In genomic region chr2:143901185-143901842, GRCh38 we compare ENCODE assay signal across 8 cellular contexts.
DNase-seq lines count a peak whose midpoint lies in the region; ATAC-seq and TF ChIP-seq lines count a peak whose summit lies in the region.

No MANE protein-coding gene starts in this region.

- H3K36me3 ChIP-seq in fibroblast of lung (ENCODE audit: control insufficient read depth, insufficient read depth, low read length) (no peaks in the 10 kb centered on the region), neural progenitor cell (no peaks in the 10 kb centered on the region)

- H3K4me3 Mint-ChIP-seq in neural progenitor cell: no peak overlapping the region

- H3K27me3 ChIP-seq in fibroblast of lung (ENCODE audit: control insufficient read depth, insufficient read depth, low read length): no peaks in the 10 kb centered on the region
- H3K27me3 ChIP-seq in neural progenitor cell: no peaks in the 10 kb centered on the region

- no peaks in the 10 kb centered on the region for H3K36me3 Mint-ChIP-seq in neural progenitor cell

- H3K9me3 Mint-ChIP-seq in neural progenitor cell: no peaks in the 10 kb centered on the region

- no peaks in the 10 kb centered on the region for H3K27me3 Mint-ChIP-seq in neural progenitor cell (ENCODE audit: insufficient read depth, low read depth)

- H2AFZ ChIP-seq in fibroblast of lung (ENCODE audit: low read length): peak overlapping the region; percentile 57
- H2AFZ ChIP-seq in neural progenitor cell (replicated peaks): no peak overlapping the region

- H3K4me3 ChIP-seq in fibroblast of lung (replicated peaks in 1 of 4; ENCODE audit: control extremely low read depth in 1 of 4, insufficient read depth in 1 of 4, low read depth in 3 of 4, low read length in 4 of 4): peak overlapping the region in 2 of 4 experiments; percentile 12 to 23
- H3K4me3 ChIP-seq in neural progenitor cell: no peak overlapping the region

- H3K27ac ChIP-seq in fibroblast of lung (ENCODE audit: insufficient read depth, low read length) (peak overlapping the region; percentile 12), neural progenitor cell (no peak overlapping the region)

- peaks cover 2% of the 10 kb centered on the region for H3F3A ChIP-seq in neural progenitor cell (ENCODE audit: low read depth)

- H3K9ac ChIP-seq in fibroblast of lung (ENCODE audit: insufficient read depth, low read length) (no peak overlapping the region), neural progenitor cell (no peak overlapping the region)

- peak; percentile 18 for DNase-seq in CD1c-positive myeloid dendritic cell (ENCODE audit: extremely low spot score)
- peak; percentile 6 to 21 for DNase-seq in Kasumi-1 (lab: John Stamatoyannopoulos, UW)
- DNase-seq in fibroblast of lung (ENCODE audit: low read depth in 2 of 2): peak; percentile 73 to 98
- DNase-seq in COLO829 (ENCODE audit: low spot score): no peak
- DNase-seq in NCI-H2196 treated with DMSO at 0.1 percent for 48 hours (lab: John Stamatoyannopoulos, UW; ENCODE audit: unreplicated experiment): no peak
- DNase-seq in neural progenitor cell (ENCODE audit: low spot score): no peak
- no peak for DNase-seq in medulla oblongata (ENCODE audit: extremely low spot score)

- H3K4me1 Mint-ChIP-seq in neural progenitor cell: no peaks in the 10 kb centered on the region

- H3K27ac Mint-ChIP-seq in neural progenitor cell: no peak overlapping the region

- H3K4me1 ChIP-seq in fibroblast of lung (ENCODE audit: control insufficient read depth, extremely low read depth, insufficient read depth, low read length): peaks cover 7% of the 10 kb centered on the region
- H3K4me1 ChIP-seq in neural progenitor cell: peaks cover 6% of the 10 kb centered on the region

- no peaks in the 10 kb centered on the region for H4K20me1 ChIP-seq in fibroblast of lung (ENCODE audit: control insufficient read depth, extremely low read depth, insufficient read depth, low read length)
- no peaks in the 10 kb centered on the region for H4K20me1 ChIP-seq in neural progenitor cell (ENCODE audit: low read depth)

- H3K79me2 ChIP-seq in fibroblast of lung (ENCODE audit: control insufficient read depth, insufficient read depth, low read length): no peaks in the 10 kb centered on the region
- no peaks in the 10 kb centered on the region for H3K79me2 ChIP-seq in neural progenitor cell (ENCODE audit: low read depth)

- TF ChIP-seq CTCF in fibroblast of lung (conservative IDR thresholded peaks at IDR 0.05 in 1 of 2, IDR thresholded peaks at IDR 0.05 in 1 of 2; ENCODE audit: low read depth in 1 of 2, low read length in 2 of 2): peak; percentile 3 to 23
- no peak for TF ChIP-seq CTCF in neural progenitor cell (IDR thresholded peaks at IDR 0.05)

- peak; percentile 69 for ATAC-seq in GM21723 (IDR thresholded peaks at IDR 0.05; ENCODE audit: unreplicated experiment)

- H3K9me3 ChIP-seq in fibroblast of lung (ENCODE audit: control insufficient read depth, insufficient read depth, low read depth, low read length) (no peaks in the 10 kb centered on the region), neural progenitor cell (ENCODE audit: low read depth) (no peaks in the 10 kb centered on the region)

- H3K4me2 ChIP-seq in fibroblast of lung (ENCODE audit: extremely low read depth, insufficient read depth, low read length) (peak overlapping the region; percentile 79), neural progenitor cell (no peak overlapping the region)

Comparison
In these comparisons a context has a peak if more than half of its experiments do, and no peak if none do; other contexts are left out.
1. DNase-seq: peak in CD1c-positive myeloid dendritic cell (single experiment), Kasumi-1 (2 of 2) and fibroblast of lung (2 of 2); none in COLO829 (single experiment), NCI-H2196 treated with DMSO at 0.1 percent for 48 hours (single experiment), neural progenitor cell (single experiment) and medulla oblongata (single experiment).